ENCODE assay signal across 2 cellular contexts in the genomic region with DNA sequence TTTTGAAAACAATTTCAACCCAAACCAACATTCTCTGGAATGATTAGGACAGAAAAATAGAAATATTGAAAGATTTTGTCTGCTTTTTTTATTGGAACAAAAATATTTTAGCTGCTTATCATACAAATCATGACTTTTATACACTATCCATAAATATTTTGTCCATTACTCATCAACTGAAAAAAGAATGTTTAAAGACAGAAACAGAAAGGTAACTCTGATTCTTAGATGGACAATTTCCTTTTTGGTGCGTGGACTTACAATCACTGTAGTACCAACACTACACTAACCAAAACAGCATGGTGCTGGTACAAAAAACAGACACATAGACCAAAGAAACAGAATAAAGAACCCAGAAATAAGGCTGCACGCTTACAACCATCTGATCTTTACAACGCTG.
TF ChIP-seq lines count a peak whose summit lies in the region.

No MANE protein-coding gene starts in this region.

TF ChIP-seq in SK-N-SH, 30 proteins besides CTCF, POLR2A, EP300 and RAD21 (continued from another document):
- TF ChIP-seq, protein P1, sequence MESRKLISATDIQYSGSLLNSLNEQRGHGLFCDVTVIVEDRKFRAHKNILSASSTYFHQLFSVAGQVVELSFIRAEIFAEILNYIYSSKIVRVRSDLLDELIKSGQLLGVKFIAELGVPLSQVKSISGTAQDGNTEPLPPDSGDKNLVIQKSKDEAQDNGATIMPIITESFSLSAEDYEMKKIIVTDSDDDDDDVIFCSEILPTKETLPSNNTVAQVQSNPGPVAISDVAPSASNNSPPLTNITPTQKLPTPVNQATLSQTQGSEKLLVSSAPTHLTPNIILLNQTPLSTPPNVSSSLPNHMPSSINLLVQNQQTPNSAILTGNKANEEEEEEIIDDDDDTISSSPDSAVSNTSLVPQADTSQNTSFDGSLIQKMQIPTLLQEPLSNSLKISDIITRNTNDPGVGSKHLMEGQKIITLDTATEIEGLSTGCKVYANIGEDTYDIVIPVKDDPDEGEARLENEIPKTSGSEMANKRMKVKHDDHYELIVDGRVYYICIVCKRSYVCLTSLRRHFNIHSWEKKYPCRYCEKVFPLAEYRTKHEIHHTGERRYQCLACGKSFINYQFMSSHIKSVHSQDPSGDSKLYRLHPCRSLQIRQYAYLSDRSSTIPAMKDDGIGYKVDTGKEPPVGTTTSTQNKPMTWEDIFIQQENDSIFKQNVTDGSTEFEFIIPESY (IDR thresholded peaks at IDR 0.05; ENCODE audit: borderline replicate concordance, low read depth) = no peak

TF ChIP-seq in SK-N-SH treated with all-trans-retinoic acid at 6 μM for 48 hours, 23 proteins besides CTCF, POLR2A, EP300 and RAD21 (continued from another document):
- TF ChIP-seq, protein P2, sequence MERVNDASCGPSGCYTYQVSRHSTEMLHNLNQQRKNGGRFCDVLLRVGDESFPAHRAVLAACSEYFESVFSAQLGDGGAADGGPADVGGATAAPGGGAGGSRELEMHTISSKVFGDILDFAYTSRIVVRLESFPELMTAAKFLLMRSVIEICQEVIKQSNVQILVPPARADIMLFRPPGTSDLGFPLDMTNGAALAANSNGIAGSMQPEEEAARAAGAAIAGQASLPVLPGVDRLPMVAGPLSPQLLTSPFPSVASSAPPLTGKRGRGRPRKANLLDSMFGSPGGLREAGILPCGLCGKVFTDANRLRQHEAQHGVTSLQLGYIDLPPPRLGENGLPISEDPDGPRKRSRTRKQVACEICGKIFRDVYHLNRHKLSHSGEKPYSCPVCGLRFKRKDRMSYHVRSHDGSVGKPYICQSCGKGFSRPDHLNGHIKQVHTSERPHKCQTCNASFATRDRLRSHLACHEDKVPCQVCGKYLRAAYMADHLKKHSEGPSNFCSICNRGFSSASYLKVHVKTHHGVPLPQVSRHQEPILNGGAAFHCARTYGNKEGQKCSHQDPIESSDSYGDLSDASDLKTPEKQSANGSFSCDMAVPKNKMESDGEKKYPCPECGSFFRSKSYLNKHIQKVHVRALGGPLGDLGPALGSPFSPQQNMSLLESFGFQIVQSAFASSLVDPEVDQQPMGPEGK (CRISPR knock-in tag; IDR thresholded peaks at IDR 0.05; ENCODE audit: borderline replicate concordance) = no peak
